In the genomic region with DNA sequence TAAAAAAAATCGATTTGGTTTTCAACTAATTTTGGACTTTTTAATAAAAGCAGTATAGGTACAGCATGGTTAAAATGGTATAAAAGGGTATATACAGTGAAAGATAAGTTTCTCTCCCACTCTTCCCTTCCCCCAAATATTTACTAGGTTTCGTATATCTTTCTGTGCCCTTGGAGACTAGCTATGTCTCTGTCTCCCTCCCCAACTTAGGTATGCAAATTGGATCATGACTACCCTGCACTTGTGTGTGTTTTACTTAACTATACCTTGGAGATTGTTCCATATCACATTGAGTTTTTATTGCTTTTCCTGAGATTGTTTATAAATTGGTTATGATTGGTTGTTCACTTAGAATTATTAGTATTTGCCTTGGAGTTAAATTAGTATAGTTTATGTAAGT, we compare ENCODE assay signal across 19 cellular contexts. TPM values are rescaled to one million over a fixed set of nuclear protein-coding genes. Genes with fewer than 3 reads are reported as not detected.
DNase-seq lines count a peak whose midpoint lies in the region; ATAC-seq and TF ChIP-seq lines count a peak whose summit lies in the region.
"Had no signal": no experiment of that assay in that cellular context is flagged by ENCODE, and none has a peak within 500 bp of the region (broad histone marks: within the 10 kb centered on the region; RNA-seq: fewer than 3 reads in every experiment).

No MANE protein-coding gene starts in this region.

- H3K27ac Mint-ChIP-seq in T-helper 2 cell treated with Interferon-gamma antibody and Interleukin-4, amounts not matched to agents 5 μg/mL and 100 μg/mL, for 36 hours, result no peak overlapping the region

- H3K36me3 ChIP-seq in DOHH2 (ENCODE audit: control insufficient read depth, low read length) (peaks cover 24% of the 10 kb centered on the region), Karpas-422 (ENCODE audit: insufficient read depth, low read length) (peaks cover 17% of the 10 kb centered on the region; the same call in 1 of the 2 replicates), iPS-18a (ENCODE audit: control insufficient read depth, low read depth, low read length) (peaks cover 24% of the 10 kb centered on the region), Peyer's patch (no peaks in the 10 kb centered on the region)

- H3K27me3 ChIP-seq in DOHH2 (ENCODE audit: control insufficient read depth, low read length) (no peaks in the 10 kb centered on the region), Karpas-422 (ENCODE audit: low read length) (no peaks in the 10 kb centered on the region), iPS-18a (ENCODE audit: control insufficient read depth, insufficient read depth, low read length) (no peaks in the 10 kb centered on the region), Peyer's patch (no peaks in the 10 kb centered on the region)
- H3K27me3 ChIP-seq: MG63 had no signal

- H3K4me1 ChIP-seq in DOHH2 (ENCODE audit: control insufficient read depth, low read length) (peaks cover 17% of the 10 kb centered on the region), Karpas-422 (ENCODE audit: low read length) (peaks cover 36% of the 10 kb centered on the region), iPS-18a (ENCODE audit: control insufficient read depth, low read depth, low read length) (peaks cover 18% of the 10 kb centered on the region), Peyer's patch (peaks cover 0 to 13% (median 0%) of the 10 kb centered on the region in 4 donors)

- no peak overlapping the region for H3K9ac ChIP-seq in Karpas-422 (ENCODE audit: low read length)
- no peak overlapping the region for H3K9ac ChIP-seq in iPS-18a (ENCODE audit: low read length)

- H3K79me2 ChIP-seq in DOHH2 (ENCODE audit: control insufficient read depth, low read length) (peaks cover 100% of the 10 kb centered on the region), Karpas-422 (ENCODE audit: low read length) (peaks cover 100% of the 10 kb centered on the region)

- H3K36me3 Mint-ChIP-seq in T-helper 2 cell treated with Interferon-gamma antibody and Interleukin-4, amounts not matched to agents 5 μg/mL and 100 μg/mL, for 36 hours (ENCODE audit: low read depth), result peaks cover 27% of the 10 kb centered on the region

- DNase-seq in Karpas-422, result peak; percentile 50
- no peak for DNase-seq in NOMO-1 treated with dmso at 0.1 percent for 144 hours (lab: John Stamatoyannopoulos, UW; ENCODE audit: unreplicated experiment)
- no peak for DNase-seq in T-helper 2 cell treated with Interferon-gamma antibody and Interleukin-4, amounts not matched to agents 5 μg/mL and 100 μg/mL, for 36 hours (ENCODE audit: low spot score)
- no peak for DNase-seq in Peyer's patch
- DNase-seq: DMS79 treated with DMSO at 0.1 percent for 48 hours, H7, Kasumi-1, MG63, NCI-H1092, NCI-H1436 treated with DMSO at 0.1 percent for 48 hours, NCI-H2029, NCI-H526, PC-9, SW 1271 had no signal

- H4K20me1 ChIP-seq in DOHH2 (ENCODE audit: control insufficient read depth, insufficient read depth, low read depth, low read length) (peaks cover 16% of the 10 kb centered on the region), Karpas-422 (ENCODE audit: insufficient read depth, low read depth, low read length) (peaks cover 40% of the 10 kb centered on the region)

- H3K9me2 ChIP-seq in DOHH2 (replicated peaks; ENCODE audit: control insufficient read depth, low read length) (no peaks in the 10 kb centered on the region), Karpas-422 (replicated peaks; ENCODE audit: insufficient read depth, low read length) (no peaks in the 10 kb centered on the region)

- no peak overlapping the region for H3K4me3 ChIP-seq in DOHH2 (ENCODE audit: low read length)
- H3K4me3 ChIP-seq in Karpas-422 (ENCODE audit: low read length), result peak overlapping the region; percentile 23
- H3K4me3 ChIP-seq in iPS-18a (ENCODE audit: low read length), result no peak overlapping the region
- no peak overlapping the region for H3K4me3 ChIP-seq in Peyer's patch
- H3K4me3 ChIP-seq: MG63, PC-9 had no signal

- no peak overlapping the region for H3K27ac ChIP-seq in DOHH2 (ENCODE audit: low read depth, low read length)
- H3K27ac ChIP-seq in Karpas-422 (ENCODE audit: low read length), result no peak overlapping the region; the same call in 1 of the 2 replicates
- H3K27ac ChIP-seq in iPS-18a (ENCODE audit: low read length), result peak overlapping the region; percentile 27
- H3K27ac ChIP-seq in Peyer's patch, result no peak overlapping the region
- H3K27ac ChIP-seq: C4-2B, PC-9 had no signal

- no peak overlapping the region for H3K4me3 Mint-ChIP-seq in T-helper 2 cell treated with Interferon-gamma antibody and Interleukin-4, amounts not matched to agents 5 μg/mL and 100 μg/mL, for 36 hours

- no peaks in the 10 kb centered on the region for H3F3A ChIP-seq in DOHH2 (ENCODE audit: control insufficient read depth, insufficient read depth)

- no peaks in the 10 kb centered on the region for H3K9me3 ChIP-seq in DOHH2 (ENCODE audit: control insufficient read depth, insufficient read depth, low read length)
- H3K9me3 ChIP-seq in Karpas-422 (ENCODE audit: low read length), result no peaks in the 10 kb centered on the region
- no peaks in the 10 kb centered on the region for H3K9me3 ChIP-seq in iPS-18a (ENCODE audit: control insufficient read depth, low read depth, low read length)
- H3K9me3 ChIP-seq in Peyer's patch, result no peaks in the 10 kb centered on the region
- H3K9me3 ChIP-seq: MG63 had no signal

- no peaks in the 10 kb centered on the region for H3K27me3 Mint-ChIP-seq in T-helper 2 cell treated with Interferon-gamma antibody and Interleukin-4, amounts not matched to agents 5 μg/mL and 100 μg/mL, for 36 hours (ENCODE audit: low read depth)
- H3K27me3 Mint-ChIP-seq: IgD-negative memory B cell had no signal

- no peak for TF ChIP-seq POLR2A in Peyer's patch (IDR thresholded peaks at IDR 0.05)

- ATAC-seq in GM21619 (IDR thresholded peaks at IDR 0.05; ENCODE audit: unreplicated experiment), result peak; percentile 42

- peaks cover 20% of the 10 kb centered on the region for H3K4me1 Mint-ChIP-seq in T-helper 2 cell treated with Interferon-gamma antibody and Interleukin-4, amounts not matched to agents 5 μg/mL and 100 μg/mL, for 36 hours (ENCODE audit: low read depth)

- TF ChIP-seq CTCF in DOHH2 (IDR thresholded peaks at IDR 0.05; ENCODE audit: low read depth, low read length, poor library complexity, severe bottlenecking) (no peak), Peyer's patch (IDR thresholded peaks at IDR 0.05) (no peak)

- H3K9me3 Mint-ChIP-seq in T-helper 2 cell treated with Interferon-gamma antibody and Interleukin-4, amounts not matched to agents 5 μg/mL and 100 μg/mL, for 36 hours, result no peaks in the 10 kb centered on the region
- H3K9me3 Mint-ChIP-seq: IgD-negative memory B cell had no signal

- no peak overlapping the region for H2AFZ ChIP-seq in Karpas-422 (ENCODE audit: low read length)
- H2AFZ ChIP-seq: PC-9 had no signal

- H3K4me2 ChIP-seq in DOHH2 (ENCODE audit: low read length) (0 out of 2 replicates have a peak overlapping the region, but pooled peaks have one; percentile 1), Karpas-422 (ENCODE audit: low read depth, low read length, poor library complexity, severe bottlenecking) (peak overlapping the region; percentile 37)
- H3K4me2 ChIP-seq: PC-9 had no signal

RNA-seq across cellular contexts. Expression of gene AEBP2, which starts 19.4 kb away (rescaled TPM):
- 15.5 and 31.6 TPM in 2 replicates for total RNA-seq in Karpas-422 (2014; rRNA removed; shearing (Covaris generic); ENCODE audit: low replicate concordance)
- 10 to 100 TPM; 22.9 to 58.4 (median 42.3) TPM for total RNA-seq in Peyer's patch
